Comparison of ENCODE assay signal across 24 cellular contexts in genomic region chr1:44333373-44333772, GRCh38. TPM values are rescaled to one million over a fixed set of nuclear protein-coding genes. Genes with fewer than 3 reads are reported as not detected.
DNase-seq lines count a peak whose midpoint lies in the region; FAIRE-seq and TF ChIP-seq lines count a peak whose summit lies in the region.
"Had no signal": no experiment of that assay in that cellular context is flagged by ENCODE, and none has a peak within 500 bp of the region (broad histone marks: within the 10 kb centered on the region; RNA-seq: fewer than 3 reads in every experiment).

No MANE protein-coding gene starts in this region.

- H2AFZ ChIP-seq in astrocyte (ENCODE audit: low read depth, low read length), result no peak overlapping the region
- H2AFZ ChIP-seq: GM23338 had no signal

- H3K4me2 ChIP-seq in astrocyte (ENCODE audit: low read length), result no peak overlapping the region
- H3K4me2 ChIP-seq: A549; BLaER1 treated with 17β-estradiol and CSF1 and Interleukin-3, amounts not matched to agents 10 nM and 100 nM; GM23338 had no signal

- TF ChIP-seq CTCF in astrocyte (IDR thresholded peaks at IDR 0.05; ENCODE audit: insufficient read depth, low read depth, low read length), result no peak
- no peak for TF ChIP-seq CTCF in neural crest cell (conservative IDR thresholded peaks at IDR 0.05)
- no peak for TF ChIP-seq CTCF in progenitor cell of endocrine pancreas (IDR thresholded peaks at IDR 0.05; ENCODE audit: unreplicated experiment)

- no peak for FAIRE-seq in astrocyte (lab: Jason Lieb, UNC)
- FAIRE-seq: A549, GM12891, GM18507 had no signal

- H3K9me3 Mint-ChIP-seq in astrocyte (ENCODE audit: unreplicated experiment) (peaks cover 3% of the 10 kb centered on the region), neural crest cell (peaks cover 7% of the 10 kb centered on the region), progenitor cell of endocrine pancreas (ENCODE audit: low read depth) (peaks cover 3% of the 10 kb centered on the region)

- H3K36me3 Mint-ChIP-seq in astrocyte (ENCODE audit: low read depth, unreplicated experiment), result peaks cover 38% of the 10 kb centered on the region
- H3K36me3 Mint-ChIP-seq in neural crest cell (ENCODE audit: low read depth), result peaks cover 43% of the 10 kb centered on the region
- H3K36me3 Mint-ChIP-seq in progenitor cell of endocrine pancreas (ENCODE audit: insufficient read depth), result peaks cover 40% of the 10 kb centered on the region

- H3K27me3 Mint-ChIP-seq in astrocyte (ENCODE audit: low read depth, unreplicated experiment), result no peaks in the 10 kb centered on the region
- H3K27me3 Mint-ChIP-seq in neural crest cell (ENCODE audit: low read depth), result no peaks in the 10 kb centered on the region
- no peaks in the 10 kb centered on the region for H3K27me3 Mint-ChIP-seq in progenitor cell of endocrine pancreas
- H3K27me3 Mint-ChIP-seq: CD4-positive, alpha-beta memory T cell had no signal

- H3K27ac Mint-ChIP-seq in astrocyte (ENCODE audit: unreplicated experiment) (peak overlapping the region; percentile 55), neural crest cell (ENCODE audit: unreplicated experiment) (peak overlapping the region; percentile 51), progenitor cell of endocrine pancreas (peak overlapping the region; percentile 82)
- H3K27ac Mint-ChIP-seq: CD14-positive monocyte; CD4-positive, alpha-beta memory T cell; GM23338 had no signal

- H3K9me3 ChIP-seq in astrocyte (ENCODE audit: insufficient read depth, low read depth, low read length), result peaks cover 4% of the 10 kb centered on the region
- H3K9me3 ChIP-seq: A549, BE2C had no signal

- peaks cover 20% of the 10 kb centered on the region for H3K36me3 ChIP-seq in astrocyte (ENCODE audit: insufficient read depth, low read length)
- H3K36me3 ChIP-seq: BE2C had no signal

- H3K9ac ChIP-seq in astrocyte (ENCODE audit: low read length), result no peak overlapping the region
- H3K9ac ChIP-seq: BLaER1 treated with 17β-estradiol and CSF1 and Interleukin-3, amounts not matched to agents 10 nM and 100 nM had no signal

- no peak overlapping the region for H3K27ac ChIP-seq in astrocyte (ENCODE audit: low read depth, low read length)
- H3K27ac ChIP-seq: A549; BLaER1 treated with 17β-estradiol and CSF1 and Interleukin-3, amounts not matched to agents 10 nM and 100 nM had no signal

- no peak for DNase-seq in astrocyte (ENCODE audit: low read depth)
- DNase-seq in neural crest cell (ENCODE audit: low read depth, low spot score), result no peak
- DNase-seq in progenitor cell of endocrine pancreas (ENCODE audit: low spot score, unreplicated experiment), result no peak
- DNase-seq in activated gamma-delta T cell treated with Interleukin-2 at 50 U/mL for 16 hours, result no peak
- no peak for DNase-seq in pons (ENCODE audit: low spot score)
- no peak for DNase-seq in activated CD4-positive, alpha-beta T cell treated with anti-CD3 and anti-CD28 coated beads, Interleukin-2, amount 50 U/mL, for 48 hours
- no peak for DNase-seq in NCI-H2171 (lab: John Stamatoyannopoulos, UW)
- DNase-seq: 8988T; ACHN; AML-193; BE2C; Calu3; CD4-positive, alpha-beta memory T cell; COR-L47; DMS53; DMS79 treated with DMSO at 0.1 percent for 48 hours; GF-D8; H9 had no signal

- H4K20me1 ChIP-seq in astrocyte (ENCODE audit: insufficient read depth, low read length), result peaks cover 14% of the 10 kb centered on the region

- H3K4me3 Mint-ChIP-seq in astrocyte (ENCODE audit: unreplicated experiment) (no peak overlapping the region), neural crest cell (no peak overlapping the region), progenitor cell of endocrine pancreas (ENCODE audit: low read depth) (no peak overlapping the region)
- H3K4me3 Mint-ChIP-seq: CD14-positive monocyte; CD4-positive, alpha-beta memory T cell; GM23338; H9 had no signal

- H3K4me1 Mint-ChIP-seq in astrocyte (ENCODE audit: low read depth, unreplicated experiment) (peaks cover 19% of the 10 kb centered on the region), neural crest cell (peaks cover 45% of the 10 kb centered on the region), progenitor cell of endocrine pancreas (ENCODE audit: low read depth) (peaks cover 38% of the 10 kb centered on the region)
- H3K4me1 Mint-ChIP-seq: CD14-positive monocyte had no signal

- H3K4me1 ChIP-seq in astrocyte (ENCODE audit: insufficient read depth, low read length), result peaks cover 11% of the 10 kb centered on the region
- H3K4me1 ChIP-seq: BLaER1 treated with 17β-estradiol and CSF1 and Interleukin-3, amounts not matched to agents 10 nM and 100 nM had no signal

- no peak overlapping the region for H3K4me3 ChIP-seq in astrocyte (ENCODE audit: insufficient read depth, low read depth, low read length)
- H3K4me3 ChIP-seq: A549; BLaER1 treated with 17β-estradiol and CSF1 and Interleukin-3, amounts not matched to agents 10 nM and 100 nM; GM23338 had no signal

- H3K27me3 ChIP-seq in astrocyte (ENCODE audit: insufficient read depth, low read length), result no peaks in the 10 kb centered on the region
- H3K27me3 ChIP-seq: BE2C; BLaER1 treated with 17β-estradiol and CSF1 and Interleukin-3, amounts not matched to agents 10 nM and 100 nM had no signal

- H3K79me2 ChIP-seq in astrocyte (ENCODE audit: insufficient read depth, low read length), result peaks cover 11% of the 10 kb centered on the region

RNA-seq across cellular contexts. Expression of gene ERI3, which starts 21.7 kb away (rescaled TPM):
- total RNA-seq in astrocyte (58.3 and 60.5 TPM in 2 replicates), neural crest cell (81.9 and 83.3 TPM in 2 replicates), progenitor cell of endocrine pancreas (93.6 and 96.1 TPM in 2 replicates)
